ENCODE assay signal across 21 cellular contexts in genomic region chr9:34157898-34158297, GRCh38. TPM values are rescaled to one million over a fixed set of nuclear protein-coding genes. Genes with fewer than 3 reads are reported as not detected.
DNase-seq lines count a peak whose midpoint lies in the region; ATAC-seq and TF ChIP-seq lines count a peak whose summit lies in the region.
"Had no signal": no experiment of that assay in that cellular context is flagged by ENCODE, and none has a peak within 500 bp of the region (broad histone marks: within the 10 kb centered on the region; RNA-seq: fewer than 3 reads in every experiment).

No MANE protein-coding gene starts in this region.

- no peaks in the 10 kb centered on the region for H3K79me2 ChIP-seq in hepatocyte

- WGBS in hepatocyte (ENCODE audit: low lambda C conversion rate, missing lambda C conversion rate), result 94% methylated on average over 2 of the region's 2 CpGs

- ATAC-seq in activated CD8-positive, alpha-beta memory T cell treated with anti-CD3 and anti-CD28 coated beads, Interleukin-2, amount 10 ng/mL, durations not matched to agents 7 days and 5 days, result no peak
- ATAC-seq: GM12878, GM23338 had no signal

- H3K4me3 Mint-ChIP-seq in MCF 10A (ENCODE audit: unreplicated experiment) (no peak overlapping the region), type B pancreatic cell (no peak overlapping the region)
- no peak overlapping the region for H3K4me3 Mint-ChIP-seq in activated CD8-positive, alpha-beta memory T cell treated with anti-CD3 and anti-CD28 coated beads, Interleukin-2, amount 10 ng/mL, durations not matched to agents 7 days and 5 days
- H3K4me3 Mint-ChIP-seq: B cell; CD4-positive, CD25-positive, alpha-beta regulatory T cell; GM23338 had no signal

- intact Hi-C loops in MCF 10A (cut with micrococcal nuclease) (loop anchor here (1.0 kb wide), 1 partner anchor 110 kb away; the partner anchor contains the start of gene UBAP2), breast epithelium (cut with DNase I; ENCODE audit: low total_unique reads) (no loop called here)

- no peaks in the 10 kb centered on the region for H3K9me3 Mint-ChIP-seq in MCF 10A (ENCODE audit: unreplicated experiment)
- H3K9me3 Mint-ChIP-seq in type B pancreatic cell, result no peaks in the 10 kb centered on the region
- H3K9me3 Mint-ChIP-seq in activated CD8-positive, alpha-beta memory T cell treated with anti-CD3 and anti-CD28 coated beads, Interleukin-2, amount 10 ng/mL, durations not matched to agents 7 days and 5 days (ENCODE audit: low read depth), result no peaks in the 10 kb centered on the region
- H3K9me3 Mint-ChIP-seq: GM23338 had no signal

- no peak overlapping the region for H3K27ac ChIP-seq in breast epithelium
- H3K27ac ChIP-seq in SJSA1, result peak overlapping the region; percentile 62
- H3K27ac ChIP-seq in hepatocyte, result peak overlapping the region; percentile 86
- H3K27ac ChIP-seq: 22Rv1, SK-N-MC had no signal

- no peak overlapping the region for H2AFZ ChIP-seq in hepatocyte

- H3K27ac Mint-ChIP-seq in MCF 10A (ENCODE audit: low read depth, unreplicated experiment) (peak overlapping the region; percentile 57), type B pancreatic cell (peak overlapping the region; percentile 91)
- no peak overlapping the region for H3K27ac Mint-ChIP-seq in activated CD8-positive, alpha-beta memory T cell treated with anti-CD3 and anti-CD28 coated beads, Interleukin-2, amount 10 ng/mL, durations not matched to agents 7 days and 5 days
- H3K27ac Mint-ChIP-seq: B cell; CD4-positive, CD25-positive, alpha-beta regulatory T cell; GM23338 had no signal

- H3K4me2 ChIP-seq in hepatocyte, result peak overlapping the region; percentile 16
- H3K4me2 ChIP-seq: GM23338 had no signal

- H3K27me3 ChIP-seq in breast epithelium, result no peaks in the 10 kb centered on the region
- no peaks in the 10 kb centered on the region for H3K27me3 ChIP-seq in SJSA1 (replicated peaks)
- H3K27me3 ChIP-seq in hepatocyte, result no peaks in the 10 kb centered on the region
- H3K27me3 ChIP-seq in BE2C, result no peaks in the 10 kb centered on the region
- H3K27me3 ChIP-seq: MG63 had no signal

- H3K27me3 Mint-ChIP-seq in MCF 10A (ENCODE audit: insufficient read depth, unreplicated experiment), result no peaks in the 10 kb centered on the region
- no peaks in the 10 kb centered on the region for H3K27me3 Mint-ChIP-seq in type B pancreatic cell
- peaks cover 4% of the 10 kb centered on the region for H3K27me3 Mint-ChIP-seq in activated CD8-positive, alpha-beta memory T cell treated with anti-CD3 and anti-CD28 coated beads, Interleukin-2, amount 10 ng/mL, durations not matched to agents 7 days and 5 days

- no peaks in the 10 kb centered on the region for H3K9me2 ChIP-seq in hepatocyte (replicated peaks; ENCODE audit: insufficient read depth)

- no peaks in the 10 kb centered on the region for H3K9me3 ChIP-seq in breast epithelium
- H3K9me3 ChIP-seq in SJSA1 (replicated peaks), result no peaks in the 10 kb centered on the region
- no peaks in the 10 kb centered on the region for H3K9me3 ChIP-seq in hepatocyte (ENCODE audit: low read depth)
- H3K9me3 ChIP-seq in BE2C, result no peaks in the 10 kb centered on the region
- H3K9me3 ChIP-seq: MG63 had no signal

- CTCF ChIA-PET in MCF 10A (lab: Yijun Ruan, JAX), result interaction anchor here (0.6 to 2.8 kb wide), 4 partner anchors 17 to 95 kb away, joined by 3 to 11 read pairs (median 6); no protein-coding TSS in a partner anchor
- CTCF ChIA-PET in activated CD8-positive, alpha-beta memory T cell treated with anti-CD3 and anti-CD28 coated beads, Interleukin-2, amount 10 ng/mL, durations not matched to agents 7 days and 5 days (lab: Charles Lee), result no interaction called here

- DNase-seq in MCF 10A (ENCODE audit: unreplicated experiment), result no peak
- DNase-seq in breast epithelium (ENCODE audit: low spot score in 2 of 2), result no peak
- no peak for DNase-seq in SJSA1 (ENCODE audit: low read depth in 1 of 2, low spot score in 2 of 2)
- DNase-seq in hepatocyte (ENCODE audit: low spot score), result no peak
- no peak for DNase-seq in type B pancreatic cell (ENCODE audit: extremely low spot score, unreplicated experiment)
- no peak for DNase-seq in glomerular visceral epithelial cell (ENCODE audit: extremely low spot score)
- DNase-seq in BE2C, result no peak
- DNase-seq in activated CD8-positive, alpha-beta memory T cell treated with anti-CD3 and anti-CD28 coated beads, Interleukin-2, amount 10 ng/mL, durations not matched to agents 7 days and 5 days, result no peak
- DNase-seq: Calu3, GF-D8, Karpas-422, NCI-H1092 treated with DMSO at 0.1 percent for 48 hours, NCI-H446 treated with DMSO at 0.1 percent for 48 hours, Right ventricle myocardium superior had no signal

- H3K4me3 ChIP-seq in breast epithelium, result no peak overlapping the region
- no peak overlapping the region for H3K4me3 ChIP-seq in SJSA1
- H3K4me3 ChIP-seq in hepatocyte, result no peak overlapping the region
- no peak overlapping the region for H3K4me3 ChIP-seq in BE2C (ENCODE audit: low read depth, low read length)
- H3K4me3 ChIP-seq: GM12878, GM23338, MG63, SK-N-MC had no signal

- H3K36me3 ChIP-seq in breast epithelium (no peaks in the 10 kb centered on the region), SJSA1 (no peaks in the 10 kb centered on the region), hepatocyte (replicated peaks; ENCODE audit: insufficient read depth, low read depth) (no peaks in the 10 kb centered on the region), BE2C (no peaks in the 10 kb centered on the region)
- H3K36me3 ChIP-seq: MG63 had no signal

- TF ChIP-seq CTCF in MCF 10A (IDR thresholded peaks at IDR 0.05; ENCODE audit: unreplicated experiment) (no peak), breast epithelium (IDR thresholded peaks at IDR 0.05) (no peak), hepatocyte (IDR thresholded peaks at IDR 0.05; ENCODE audit: poor library complexity) (no peak), type B pancreatic cell (conservative IDR thresholded peaks at IDR 0.05) (no peak), BE2C (IDR thresholded peaks at IDR 0.05; ENCODE audit: low read depth, low read length) (no peak)

- no peaks in the 10 kb centered on the region for H4K20me1 ChIP-seq in hepatocyte (ENCODE audit: insufficient read depth, poor library complexity, severe bottlenecking)

- H3K4me1 Mint-ChIP-seq in MCF 10A (ENCODE audit: insufficient read depth, unreplicated experiment) (peaks cover 17% of the 10 kb centered on the region), type B pancreatic cell (ENCODE audit: unreplicated experiment) (peaks cover 10% of the 10 kb centered on the region)
- no peaks in the 10 kb centered on the region for H3K4me1 Mint-ChIP-seq in activated CD8-positive, alpha-beta memory T cell treated with anti-CD3 and anti-CD28 coated beads, Interleukin-2, amount 10 ng/mL, durations not matched to agents 7 days and 5 days
- H3K4me1 Mint-ChIP-seq: B cell; CD4-positive, CD25-positive, alpha-beta regulatory T cell had no signal

- H3K36me3 Mint-ChIP-seq in MCF 10A (ENCODE audit: insufficient read depth, unreplicated experiment), result peaks cover 6% of the 10 kb centered on the region
- H3K36me3 Mint-ChIP-seq in type B pancreatic cell, result no peaks in the 10 kb centered on the region
- no peaks in the 10 kb centered on the region for H3K36me3 Mint-ChIP-seq in activated CD8-positive, alpha-beta memory T cell treated with anti-CD3 and anti-CD28 coated beads, Interleukin-2, amount 10 ng/mL, durations not matched to agents 7 days and 5 days
- H3K36me3 Mint-ChIP-seq: CD4-positive, CD25-positive, alpha-beta regulatory T cell had no signal

- no peak for TF ChIP-seq POLR2A in breast epithelium (IDR thresholded peaks at IDR 0.05)

- POLR2A ChIA-PET in MCF 10A (lab: Yijun Ruan, JAX), result interaction anchor here (1.0 to 4.3 kb wide), 8 partner anchors 16 to 350 kb away, joined by 3 to 44 read pairs (median 4); partner anchors contain the start of genes DCAF12 and UBAP1

- BruUV-seq in MCF 10A (replicated peaks; lab: Mats Ljungman, UMichigan), result no TSS peak

- no peaks in the 10 kb centered on the region for H3K4me1 ChIP-seq in breast epithelium
- peaks cover 21% of the 10 kb centered on the region for H3K4me1 ChIP-seq in SJSA1 (replicated peaks)
- H3K4me1 ChIP-seq in hepatocyte (ENCODE audit: insufficient read depth), result peaks cover 13% of the 10 kb centered on the region
- no peaks in the 10 kb centered on the region for H3K4me1 ChIP-seq in BE2C

RNA-seq across cellular contexts. Expression of gene UBAP1, which starts 20.9 kb away (rescaled TPM):
- 58.0 and 64.4 TPM in 2 replicates for total RNA-seq in MCF 10A (2022)
- total RNA-seq in breast epithelium, result 10 to 100 TPM; 49.5 to 56.5 (median 51.4) TPM
- 6.4 and 15.3 TPM in 2 replicates for total RNA-seq in SJSA1 (2014; rRNA removed; shearing (Covaris generic))
- 38.0 and 49.6 TPM in 2 replicates for total RNA-seq in hepatocyte
- 43.2 and 49.7 TPM in 2 replicates for polyA plus RNA-seq in hepatocyte
- 35.9 and 46.2 TPM in 2 replicates for total RNA-seq in type B pancreatic cell (ENCODE audit: low replicate concordance)
- polyA plus RNA-seq in BE2C (2012; ENCODE audit: insufficient read depth, insufficient read length, low read depth), result 40.0 TPM
- 10 to 100 TPM; 36.3 to 41.0 TPM for total RNA-seq in activated CD8-positive, alpha-beta memory T cell treated with anti-CD3 and anti-CD28 coated beads, Interleukin-2, amount 10 ng/mL, durations not matched to agents 7 days and 5 days

RNA-seq across cellular contexts. Expression of gene DCAF12, which starts 31.4 kb away (rescaled TPM):
- 39.8 and 44.2 TPM in 2 replicates for total RNA-seq in MCF 10A (2022)
- 10 to 100 TPM; 25.6 to 36.7 (median 29.6) TPM for total RNA-seq in breast epithelium
- 9.4 and 16.0 TPM in 2 replicates for total RNA-seq in SJSA1 (2014; rRNA removed; shearing (Covaris generic))
- 34.8 and 43.3 TPM in 2 replicates for total RNA-seq in hepatocyte
- 23.9 and 28.6 TPM in 2 replicates for polyA plus RNA-seq in hepatocyte
- total RNA-seq in type B pancreatic cell (ENCODE audit: low replicate concordance), result 42.4 and 45.3 TPM in 2 replicates
- 21.9 TPM for polyA plus RNA-seq in BE2C (2012; ENCODE audit: insufficient read depth, insufficient read length, low read depth)
- 10 to 100 TPM; 48.4 to 58.9 TPM for total RNA-seq in activated CD8-positive, alpha-beta memory T cell treated with anti-CD3 and anti-CD28 coated beads, Interleukin-2, amount 10 ng/mL, durations not matched to agents 7 days and 5 days

Comparison
In these comparisons a context has a peak if more than half of its experiments do, and no peak if none do; other contexts are left out.
1. H3K27ac ChIP-seq: peak in SJSA1 (single experiment) and hepatocyte (single experiment); none in breast epithelium (0 of 2).